1 cellular context compared by ENCODE assay signal in the genomic region with DNA sequence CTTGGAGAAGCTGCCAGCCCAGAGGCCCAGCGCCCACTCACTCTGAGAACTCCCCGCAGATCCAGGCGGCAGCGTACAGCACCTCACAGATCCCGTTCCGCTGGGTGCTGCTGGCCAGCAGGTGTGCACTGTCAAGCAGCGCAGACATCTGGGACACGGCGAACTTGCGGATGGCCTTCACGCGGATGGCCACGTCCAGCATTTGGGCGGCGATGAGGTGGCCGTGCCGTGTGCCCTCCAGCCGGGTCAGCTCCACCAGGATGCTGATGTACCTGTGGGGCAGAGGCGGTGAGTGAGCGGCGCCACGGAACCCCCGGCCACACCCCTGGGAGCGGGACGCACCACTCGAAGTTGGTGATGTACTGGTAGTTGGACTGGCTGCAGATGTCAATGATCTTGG.
TF ChIP-seq lines count a peak whose summit lies in the region.

No MANE protein-coding gene starts in this region.

TF ChIP-seq in IMR-90, 13 proteins besides CTCF, POLR2A, EP300 and RAD21:
- TF ChIP-seq, protein P1, sequence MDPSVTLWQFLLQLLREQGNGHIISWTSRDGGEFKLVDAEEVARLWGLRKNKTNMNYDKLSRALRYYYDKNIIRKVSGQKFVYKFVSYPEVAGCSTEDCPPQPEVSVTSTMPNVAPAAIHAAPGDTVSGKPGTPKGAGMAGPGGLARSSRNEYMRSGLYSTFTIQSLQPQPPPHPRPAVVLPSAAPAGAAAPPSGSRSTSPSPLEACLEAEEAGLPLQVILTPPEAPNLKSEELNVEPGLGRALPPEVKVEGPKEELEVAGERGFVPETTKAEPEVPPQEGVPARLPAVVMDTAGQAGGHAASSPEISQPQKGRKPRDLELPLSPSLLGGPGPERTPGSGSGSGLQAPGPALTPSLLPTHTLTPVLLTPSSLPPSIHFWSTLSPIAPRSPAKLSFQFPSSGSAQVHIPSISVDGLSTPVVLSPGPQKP (IDR thresholded peaks at IDR 0.05; ENCODE audit: borderline replicate concordance, low read depth, low read length), result no peak
- TF ChIP-seq NFE2L2 (IDR thresholded peaks at IDR 0.05; ENCODE audit: low read depth, low read length) (no peak), CHD1 (IDR thresholded peaks at IDR 0.05; ENCODE audit: low read depth, low read length) (no peak), FOS (IDR thresholded peaks at IDR 0.05; ENCODE audit: low read depth, low read length) (no peak), CEBPB (IDR thresholded peaks at IDR 0.05; ENCODE audit: low read depth, low read length) (no peak), BHLHE40 (IDR thresholded peaks at IDR 0.05; ENCODE audit: low read depth, low read length) (no peak), USF2 (IDR thresholded peaks at IDR 0.05; ENCODE audit: low read depth, low read length) (no peak), SMC3 (IDR thresholded peaks at IDR 0.05; ENCODE audit: low read depth, low read length) (no peak), MAFK (IDR thresholded peaks at IDR 0.05; ENCODE audit: low read depth, low read length) (no peak), RCOR1 (IDR thresholded peaks at IDR 0.05; ENCODE audit: insufficient replicate concordance, low read length) (no peak), MXI1 (IDR thresholded peaks at IDR 0.05; ENCODE audit: borderline replicate concordance, low read depth, low read length) (no peak)
